Comparison of ENCODE assay signal across 23 cellular contexts in genomic region chr1:204275695-204276596, GRCh38.
DNase-seq lines count a peak whose midpoint lies in the region; ATAC-seq and TF ChIP-seq lines count a peak whose summit lies in the region.
"Had no signal": no experiment of that assay in that cellular context is flagged by ENCODE, and none has a peak within 500 bp of the region (broad histone marks: within the 10 kb centered on the region; RNA-seq: fewer than 3 reads in every experiment).

No MANE protein-coding gene starts in this region.

- H3K27me3 ChIP-seq in right atrium auricular region (no peaks in the 10 kb centered on the region), right cardiac atrium (ENCODE audit: control insufficient read depth, insufficient read depth) (no peaks in the 10 kb centered on the region), MM.1S (replicated peaks; ENCODE audit: insufficient read depth, low read length) (no peaks in the 10 kb centered on the region)
- H3K27me3 ChIP-seq: testis had no signal

- TF ChIP-seq CTCF in right atrium auricular region (IDR thresholded peaks at IDR 0.05) (no peak), MM.1S (IDR thresholded peaks at IDR 0.05; ENCODE audit: low read length) (no peak)

- no peak for DNase-seq in Right ventricle myocardium superior
- DNase-seq in right atrium auricular region (ENCODE audit: low spot score), result no peak
- peak in 1 of 3 donors; percentile 26 for DNase-seq in right cardiac atrium
- no peak for DNase-seq in sciatic nerve (ENCODE audit: low spot score)
- DNase-seq in CD1c-positive myeloid dendritic cell (ENCODE audit: extremely low spot score), result no peak
- no peak for DNase-seq in MM.1S
- no peak for DNase-seq in occipital lobe (lab: John Stamatoyannopoulos, UW)
- DNase-seq: activated CD4-positive, alpha-beta T cell treated with anti-CD3 and anti-CD28 coated beads for 36 hours; activated naive CD4-positive, alpha-beta T cell treated with anti-CD3 and anti-CD28 coated beads, Interleukin-2, amount 50 U/mL, for 16 hours; aorta; cerebellar nuclear complex; GM23248; kidney glomerular epithelial cell; midbrain; NCI-H1105 treated with DMSO at 0.1 percent for 48 hours; NCI-H2029 treated with DMSO at 0.1 percent for 48 hours; NCI-H345; NCI-H82; T-cell; testis had no signal

- no peaks in the 10 kb centered on the region for H3K9me3 ChIP-seq in right atrium auricular region
- H3K9me3 ChIP-seq in right cardiac atrium (ENCODE audit: control insufficient read depth, low read length), result no peaks in the 10 kb centered on the region
- H3K9me3 ChIP-seq in MM.1S (replicated peaks; ENCODE audit: insufficient read depth, low read length), result no peaks in the 10 kb centered on the region
- H3K9me3 ChIP-seq: testis had no signal

- H3K79me2 ChIP-seq in MM.1S (ENCODE audit: low read length), result no peaks in the 10 kb centered on the region

- H3K4me3 ChIP-seq in right atrium auricular region, result no peak overlapping the region
- H3K4me3 ChIP-seq in right cardiac atrium (ENCODE audit: low read length), result no peak overlapping the region
- H3K4me3 ChIP-seq in MM.1S (ENCODE audit: low read length), result no peak overlapping the region
- H3K4me3 ChIP-seq: GM23248, testis had no signal

- WGBS in right cardiac atrium, result 61% methylated on average over 12 of the region's 12 CpGs

- H3F3A ChIP-seq in MM.1S (ENCODE audit: insufficient read depth, low read length), result 0 out of 2 replicates have a peak, but pooled peaks cover 5% of the 10 kb centered on the region

- peaks cover 24% of the 10 kb centered on the region for H3K36me3 ChIP-seq in right atrium auricular region
- H3K36me3 ChIP-seq in MM.1S (replicated peaks; ENCODE audit: insufficient read depth, low read length), result no peaks in the 10 kb centered on the region

- H3K27ac ChIP-seq in right atrium auricular region (peak overlapping the region in 1 of 2 donors; percentile 48), right cardiac atrium (ENCODE audit: low read length) (peak overlapping the region; percentile 26), MM.1S (ENCODE audit: low read length) (no peak overlapping the region)
- H3K27ac ChIP-seq: C4-2B, GM23248, testis had no signal

- H3K4me2 ChIP-seq in MM.1S (ENCODE audit: low read depth, low read length), result no peak overlapping the region

- ATAC-seq in Right ventricle myocardium superior (ENCODE audit: poor library complexity) (peak; percentile 64), right cardiac atrium (peak; percentile 43 to 51), sciatic nerve (peak; percentile 49), HG02884 (IDR thresholded peaks at IDR 0.05; ENCODE audit: unreplicated experiment) (no peak)
- ATAC-seq: activated CD4-positive, alpha-beta T cell treated with anti-CD3 and anti-CD28 coated beads for 36 hours; natural killer cell treated with Interleukin-12 subunit alpha and Interleukin-12 subunit beta and Interleukin-15 and Interleukin-18, amount 100 ng/mL, for 72 hours; T-cell had no signal

- H3K9me2 ChIP-seq in MM.1S (replicated peaks; ENCODE audit: insufficient read depth, low read length), result no peaks in the 10 kb centered on the region

- no peak overlapping the region for H3K9ac ChIP-seq in MM.1S (ENCODE audit: low read length)
- H3K9ac ChIP-seq: GM23248 had no signal

- no peak overlapping the region for H2AFZ ChIP-seq in MM.1S (ENCODE audit: low read length)
- H2AFZ ChIP-seq: GM23248 had no signal

- intact Hi-C loops in Right ventricle myocardium superior (cut with DNase I), result no loop called here
- intact Hi-C loops in right cardiac atrium (cut with DNase I), result no loop called here
- intact Hi-C loops in sciatic nerve (cut with DNase I), result no loop called here

- H3K4me1 ChIP-seq in right atrium auricular region (peaks cover 0 to 44% of the 10 kb centered on the region in 2 donors), right cardiac atrium (ENCODE audit: control insufficient read depth, insufficient read depth, low read length) (peaks cover 23% of the 10 kb centered on the region), MM.1S (ENCODE audit: low read length) (peaks cover 24% of the 10 kb centered on the region)

- H4K20me1 ChIP-seq in MM.1S (ENCODE audit: insufficient read depth, low read length), result no peaks in the 10 kb centered on the region
